8 cellular contexts compared by ENCODE assay signal in the genomic region with DNA sequence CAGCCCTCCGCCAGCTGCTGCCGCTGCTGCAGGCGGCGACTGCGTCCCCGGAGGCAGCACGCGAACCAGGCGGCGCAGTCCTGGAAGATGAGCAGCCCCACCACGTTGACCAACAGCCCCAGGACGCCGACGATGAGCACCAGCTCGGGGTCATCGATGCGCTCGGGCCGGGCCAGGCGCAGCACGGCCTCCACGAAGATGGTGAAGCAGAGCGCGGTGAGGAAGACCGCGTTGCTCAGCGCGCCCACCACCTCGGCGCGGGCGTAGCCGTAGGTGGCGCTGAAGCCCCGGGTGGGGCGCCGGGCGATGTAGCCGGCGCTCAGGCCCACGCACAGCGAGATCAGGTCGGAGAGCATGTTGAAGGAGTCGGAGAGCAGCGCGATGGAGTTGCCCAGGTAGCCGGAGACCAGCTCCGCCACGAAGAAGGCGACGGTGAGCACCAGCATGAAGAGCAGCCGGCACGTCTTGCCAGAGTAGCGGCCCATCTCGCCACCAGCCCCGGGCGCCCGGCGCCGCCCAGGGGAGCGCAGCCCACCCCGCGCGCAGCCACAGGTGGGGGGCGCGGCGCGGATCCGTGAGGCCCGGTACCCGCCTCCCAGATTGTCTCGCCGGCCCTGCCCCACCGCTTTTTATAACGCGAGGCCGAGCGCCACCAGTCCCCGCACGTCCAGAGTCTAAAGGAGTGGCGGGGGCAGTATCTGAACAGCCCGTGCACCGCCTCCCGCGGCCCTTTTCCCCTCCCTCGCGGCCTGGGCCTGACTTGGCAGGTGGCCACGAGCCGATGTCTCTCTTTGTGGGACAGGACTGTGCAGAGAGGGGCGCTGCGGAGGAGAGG. TPM values are rescaled to one million over a fixed set of nuclear protein-coding genes. Genes with fewer than 3 reads are reported as not detected.
DNase-seq lines count a peak whose midpoint lies in the region; ATAC-seq and TF ChIP-seq lines count a peak whose summit lies in the region.

A gene (minus strand): TSS at position 602 of the 835 bp plus-strand sequence. CDS start 117 bp downstream, at position 485.

- H3K9me3 Mint-ChIP-seq in dendritic cell treated with granulocyte-macrophage colony-stimulating factor and Interleukin-4, amounts not matched to agents 40 ng/mL and 50 ng/mL, for 4 days, result no peaks in the 10 kb centered on the region

- peak within 1 kb of the TSS; percentile 32 for H3K4me3 ChIP-seq in BJ (ENCODE audit: low read depth, low read length)
- peak within 1 kb of the TSS; percentile 53 to 81 (median 74) for H3K4me3 ChIP-seq in right lobe of liver
- H3K4me3 ChIP-seq in stomach smooth muscle (ENCODE audit: low read length in 2 of 2), result peak within 1 kb of the TSS; percentile 51 to 69

- H3K4me3 Mint-ChIP-seq in dendritic cell treated with granulocyte-macrophage colony-stimulating factor and Interleukin-4, amounts not matched to agents 40 ng/mL and 50 ng/mL, for 4 days, result peak within 1 kb of the TSS; percentile 56

- no peak within 1 kb of the TSS for H3K27ac Mint-ChIP-seq in dendritic cell treated with granulocyte-macrophage colony-stimulating factor and Interleukin-4, amounts not matched to agents 40 ng/mL and 50 ng/mL, for 4 days

- peak; percentile 54 for ATAC-seq in GM19395 (IDR thresholded peaks at IDR 0.05; ENCODE audit: unreplicated experiment)
- ATAC-seq in right lobe of liver, result peak; percentile 51 to 80 (median 70)

- DNase-seq in BJ (ENCODE audit: low read depth) (no peak), NCI-H510A (lab: John Stamatoyannopoulos, UW) (peak; percentile 5), right lobe of liver (peak; percentile 84 to 95 (median 94)), GM19240 (ENCODE audit: insufficient read length, low spot score) (no peak), medulla oblongata (ENCODE audit: extremely low spot score) (no peak)

- intact Hi-C loops in dendritic cell treated with granulocyte-macrophage colony-stimulating factor and Interleukin-4, amounts not matched to agents 40 ng/mL and 50 ng/mL, for 4 days (cut with micrococcal nuclease), result no loop called here
- intact Hi-C loops in right lobe of liver (cut with DNase I), result no loop called here

- no peaks in the 10 kb centered on the region for H3K36me3 Mint-ChIP-seq in dendritic cell treated with granulocyte-macrophage colony-stimulating factor and Interleukin-4, amounts not matched to agents 40 ng/mL and 50 ng/mL, for 4 days (ENCODE audit: low read depth)

- peaks cover 14% of the 10 kb centered on the region for H3K27me3 ChIP-seq in BJ (ENCODE audit: control insufficient read depth, insufficient read depth, low read length)
- H3K27me3 ChIP-seq in right lobe of liver, result no peaks in the 10 kb centered on the region
- H3K27me3 ChIP-seq in stomach smooth muscle (ENCODE audit: control insufficient read depth in 1 of 2, insufficient read depth in 2 of 2, low read length in 2 of 2), result peaks cover 20 to 25% of the 10 kb centered on the region in 2 donors

- no peaks in the 10 kb centered on the region for H3K36me3 ChIP-seq in BJ (ENCODE audit: control insufficient read depth, insufficient read depth, low read length)
- peaks cover 0 to 20% (median 5%) of the 10 kb centered on the region in 4 donors for H3K36me3 ChIP-seq in right lobe of liver
- H3K36me3 ChIP-seq in stomach smooth muscle (ENCODE audit: control insufficient read depth in 2 of 2, insufficient read depth in 2 of 2, low read length in 2 of 2), result no peaks in the 10 kb centered on the region

- H3K27ac ChIP-seq in right lobe of liver (peak within 1 kb of the TSS; percentile 65 to 88 (median 87)), stomach smooth muscle (ENCODE audit: low read length) (no peak within 1 kb of the TSS)

- no peaks in the 10 kb centered on the region for H3K9me3 ChIP-seq in right lobe of liver
- H3K9me3 ChIP-seq in stomach smooth muscle (ENCODE audit: control insufficient read depth in 2 of 2, low read length in 2 of 2), result no peaks in the 10 kb centered on the region

- CTCF ChIA-PET in BJ (lab: Yijun Ruan, JAX), result interaction anchor here (1.0 kb wide), 1 partner anchor 15 kb away, joined by 3 read pairs; no protein-coding TSS in a partner anchor

- no peak within 1 kb of the TSS for H3K9ac ChIP-seq in stomach smooth muscle (ENCODE audit: low read length in 2 of 2)

- H3K4me1 Mint-ChIP-seq in dendritic cell treated with granulocyte-macrophage colony-stimulating factor and Interleukin-4, amounts not matched to agents 40 ng/mL and 50 ng/mL, for 4 days (ENCODE audit: low read depth), result peaks cover 10% of the 10 kb centered on the region

- peaks cover 55% of the 10 kb centered on the region for H3K27me3 Mint-ChIP-seq in dendritic cell treated with granulocyte-macrophage colony-stimulating factor and Interleukin-4, amounts not matched to agents 40 ng/mL and 50 ng/mL, for 4 days

- POLR2A ChIA-PET in BJ (lab: Charles Lee), result no interaction called here

- H3K4me1 ChIP-seq in right lobe of liver (peaks cover 0 to 48% (median 20%) of the 10 kb centered on the region in 4 donors), stomach smooth muscle (ENCODE audit: control insufficient read depth, insufficient read depth, low read length) (peaks cover 7% of the 10 kb centered on the region)

- TF ChIP-seq CTCF in BJ (IDR thresholded peaks at IDR 0.05; ENCODE audit: insufficient read depth, low read depth, low read length) (0 out of 2 replicates have a peak, but pooled peaks have one; percentile 12), right lobe of liver (IDR thresholded peaks at IDR 0.05) (peak in 1 of 4 donors; percentile 18)

- TF ChIP-seq POLR2A in right lobe of liver (IDR thresholded peaks at IDR 0.05), result peak; percentile 85

- 0% methylated on average over 2 of the region's 91 CpGs for WGBS in right lobe of liver (ENCODE audit: insufficient coverage, low coverage, low lambda C conversion rate, missing lambda C conversion rate)

RNA-seq across cellular contexts. Expression of the gene that starts here (rescaled TPM):
- not detected in 2 replicates for polyA plus RNA-seq in BJ (2011; rRNA removed)
- not detected in 2 replicates for polyA minus RNA-seq in BJ (2011; rRNA and poly(A)+ RNA removed)
- total RNA-seq in right lobe of liver, result 10 to 100 TPM; 25.5 to 55.5 (median 36.6) TPM

Comparison
In these comparisons a context has a peak if more than half of its experiments do, and no peak if none do; other contexts are left out.
1. DNase-seq: peak in NCI-H510A (single experiment) and right lobe of liver (3 of 3); none in BJ (single experiment), GM19240 (single experiment) and medulla oblongata (single experiment).
2. Peak in every context shown above with its lines, with median percentiles within 50 percentile points of each other: H3K4me3 ChIP-seq.